In the genomic region with DNA sequence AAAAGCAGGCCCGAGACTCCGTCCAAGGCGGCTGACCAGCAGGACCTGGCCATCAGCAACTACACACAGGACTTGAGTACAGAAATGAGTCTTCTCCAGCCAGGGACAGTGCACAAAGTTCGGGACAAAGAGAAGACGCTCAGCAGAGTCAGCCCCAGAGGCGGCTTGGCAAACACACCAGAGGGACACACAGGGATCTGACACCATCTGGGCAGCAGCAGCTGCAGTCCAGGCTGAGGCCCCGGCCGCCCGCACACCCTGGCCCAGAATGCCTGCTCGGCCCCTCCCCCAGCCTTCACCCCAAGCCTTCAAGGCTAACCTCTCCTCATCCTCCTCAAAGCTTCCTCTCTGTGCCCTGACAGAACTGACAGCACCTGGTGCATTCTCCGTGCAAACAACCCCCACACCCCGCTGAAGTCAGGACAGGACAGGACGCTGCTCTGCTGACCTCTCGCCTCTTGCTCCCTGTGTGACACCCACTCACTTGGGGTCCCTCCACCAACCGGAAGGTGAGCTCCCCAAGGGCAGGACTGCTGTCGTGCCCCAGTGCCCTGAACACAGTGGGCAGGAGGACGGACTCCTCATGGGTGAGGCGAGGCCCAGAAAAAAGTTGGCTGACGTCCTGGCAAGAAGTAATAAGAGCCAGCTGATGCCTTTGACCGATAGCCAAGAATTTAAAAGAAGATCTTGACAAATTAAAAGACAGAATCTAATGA, we compare ENCODE assay signal across 10 cellular contexts.
DNase-seq lines count a peak whose midpoint lies in the region; ATAC-seq, FAIRE-seq and TF ChIP-seq lines count a peak whose summit lies in the region.
"Had no signal": no experiment of that assay in that cellular context is flagged by ENCODE, and none has a peak within 500 bp of the region (broad histone marks: within the 10 kb centered on the region; RNA-seq: fewer than 3 reads in every experiment).

No MANE protein-coding gene starts in this region.

- H3K9me3 ChIP-seq in SJSA1 (replicated peaks) = no peaks in the 10 kb centered on the region
- no peaks in the 10 kb centered on the region for H3K9me3 ChIP-seq in pancreas

- no peaks in the 10 kb centered on the region for H3K27me3 ChIP-seq in SJSA1 (replicated peaks)
- no peaks in the 10 kb centered on the region for H3K27me3 ChIP-seq in pancreas
- no peaks in the 10 kb centered on the region for H3K27me3 ChIP-seq in H7 (ENCODE audit: control insufficient read depth, insufficient read depth, low read length)

- peaks cover 0 to 1% (median 1%) of the 10 kb centered on the region in 3 donors for H3K27me3 Mint-ChIP-seq in immature natural killer cell (ENCODE audit: low read depth in 3 of 3)

- intact Hi-C loops in pancreas (cut with DNase I) = no loop called here

- TF ChIP-seq CTCF in AG09319 (IDR thresholded peaks at IDR 0.05; ENCODE audit: low read depth, low read length) = no peak
- TF ChIP-seq CTCF in foreskin fibroblast (IDR thresholded peaks at IDR 0.05; ENCODE audit: low read depth, low read length) = no peak
- TF ChIP-seq CTCF in pancreas (IDR thresholded peaks at IDR 0.05) = no peak

- FAIRE-seq in pancreas (lab: Jason Lieb, UNC) = no peak

- peaks cover 44% of the 10 kb centered on the region for H3K4me1 ChIP-seq in SJSA1 (replicated peaks)
- peaks cover 0 to 3% (median 0%) of the 10 kb centered on the region in 3 donors for H3K4me1 ChIP-seq in pancreas

- H3K27ac ChIP-seq in SJSA1 (peak overlapping the region; percentile 73), pancreas (peak overlapping the region in 2 of 4 donors; percentile 22 to 23)
- H3K27ac ChIP-seq: VCaP had no signal

- H3K9me3 Mint-ChIP-seq in immature natural killer cell = no peaks in the 10 kb centered on the region

- H3K4me3 Mint-ChIP-seq in immature natural killer cell = no peak overlapping the region

- H3K36me3 Mint-ChIP-seq in immature natural killer cell = peaks cover 0 to 8% (median 0%) of the 10 kb centered on the region in 3 donors

- H3K4me1 Mint-ChIP-seq in immature natural killer cell = peaks cover 14 to 17% of the 10 kb centered on the region in 2 donors

- H3K36me3 ChIP-seq in SJSA1 (no peaks in the 10 kb centered on the region), pancreas (no peaks in the 10 kb centered on the region), H7 (replicated peaks; ENCODE audit: control insufficient read depth, insufficient read depth, low read length) (no peaks in the 10 kb centered on the region; the same call in 1 of the 2 replicates)

- ATAC-seq in pancreas (peak in 3 of 4 donors; percentile 44 to 60 (median 48)), HG03135 (IDR thresholded peaks at IDR 0.05; ENCODE audit: unreplicated experiment) (no peak)

- WGBS in pancreas, 2 donors = 65 to 67% methylated on average over 20 of the region's 20 CpGs

- DNase-seq in AG09319 (ENCODE audit: extremely low read depth, low read depth) = peak; percentile 66
- DNase-seq in SJSA1 (ENCODE audit: low read depth in 1 of 2, low spot score in 2 of 2) = no peak
- peak; percentile 79 to 93 for DNase-seq in foreskin fibroblast
- peak in 1 of 6 donors; percentile 30 for DNase-seq in pancreas
- no peak for DNase-seq in NCI-H69 (lab: John Stamatoyannopoulos, UW)
- DNase-seq in H7 = no peak
- no peak for DNase-seq in immature natural killer cell
- DNase-seq: stimulated activated CD4-positive, alpha-beta T cell treated with anti-CD3 and anti-CD28 coated beads, Interleukin-15, amount 100 ng/mL, for 24 hours had no signal

- no peak overlapping the region for H3K27ac Mint-ChIP-seq in immature natural killer cell

- H3K4me3 ChIP-seq in SJSA1 (no peak overlapping the region), foreskin fibroblast (ENCODE audit: low read depth in 1 of 2, low read length in 2 of 2) (peak overlapping the region; percentile 8 to 25), pancreas (no peak overlapping the region), H7 (ENCODE audit: insufficient read depth, low read depth, low read length) (no peak overlapping the region)

Comparison
In these comparisons a context has a peak if more than half of its experiments do, and no peak if none do; other contexts are left out.
1. DNase-seq: peak in AG09319 (single experiment) and foreskin fibroblast (2 of 2); none in SJSA1 (0 of 2), NCI-H69 (single experiment), H7 (single experiment) and immature natural killer cell (0 of 3).
2. H3K4me3 ChIP-seq: peak in foreskin fibroblast (2 of 2); none in SJSA1 (single experiment), pancreas (0 of 4) and H7 (single experiment).